8 cellular contexts compared by ENCODE assay signal in genomic region chr2:231708050-231708772, GRCh38. TPM values are rescaled to one million over a fixed set of nuclear protein-coding genes. Genes with fewer than 3 reads are reported as not detected.
A peak's percentile ranks its signal among the peaks of the same experiment; 100 is the strongest.
DNase-seq lines count a peak whose midpoint lies in the region; ATAC-seq and TF ChIP-seq lines count a peak whose summit lies in the region.

TSS of gene PTMA (plus strand) at chr2:231708525. CDS start at chr2:231708707, 182 bp downstream.

- H3K9me3 ChIP-seq in A673 (ENCODE audit: low read depth, low read length, poor library complexity, severe bottlenecking) (no peaks in the 10 kb centered on the region), breast epithelium (no peaks in the 10 kb centered on the region), iPS-18c (ENCODE audit: control insufficient read depth, insufficient read depth, low read length) (no peaks in the 10 kb centered on the region)

- intact Hi-C loops in A673 (cut with micrococcal nuclease; ENCODE audit: unreplicated experiment) (loop anchor here (2.0 kb wide), 1 partner anchor 93 kb away; no protein-coding TSS in a partner anchor), breast epithelium (cut with DNase I; ENCODE audit: low total_unique reads) (no loop called here)

- CTCF ChIA-PET in A673 (lab: Charles Lee), result no interaction called here

- H3K4me1 ChIP-seq in A673 (ENCODE audit: insufficient read depth, low read length, poor library complexity, severe bottlenecking) (peaks cover 17% of the 10 kb centered on the region), breast epithelium (peaks cover 6% of the 10 kb centered on the region in 2 donors)

- POLR2A ChIA-PET in A673 (lab: Charles Lee; ENCODE audit: low non-redundant PET), result interaction anchor here (0.5 to 0.7 kb wide), 5 partner anchors 8 to 197 kb away, joined by 3 to 6 read pairs (median 3); no protein-coding TSS in a partner anchor

- H3K4me3 ChIP-seq in A673 (ENCODE audit: low read depth, low read length, poor library complexity, severe bottlenecking) (peak within 1 kb of the TSS; percentile 100), breast epithelium (peak within 1 kb of the TSS; percentile 96 to 100 (median 100)), iPS-18c (ENCODE audit: insufficient read depth, low read depth, low read length) (peak within 1 kb of the TSS; percentile 83), skin epidermis (peak within 1 kb of the TSS; percentile 70 to 99 (median 88))

- TF ChIP-seq POLR2A in breast epithelium (IDR thresholded peaks at IDR 0.05), result peak; percentile 97

- H3K27me3 ChIP-seq in A673 (replicated peaks; ENCODE audit: insufficient read depth, low read depth, low read length, poor library complexity) (no peaks in the 10 kb centered on the region), breast epithelium (no peaks in the 10 kb centered on the region)

- H3K36me3 ChIP-seq in A673 (ENCODE audit: insufficient read depth, low read length, poor library complexity, severe bottlenecking) (peaks cover 26% of the 10 kb centered on the region), breast epithelium (no peaks in the 10 kb centered on the region)

- BruUV-seq in A673 (replicated peaks; lab: Mats Ljungman, UMichigan), result no TSS peak

- peak within 1 kb of the TSS; percentile 97 for H3K27ac ChIP-seq in A673 (ENCODE audit: low read depth, low read length, poor library complexity, severe bottlenecking)
- H3K27ac ChIP-seq in VCaP, result peak within 1 kb of the TSS; percentile 95
- peak within 1 kb of the TSS; percentile 100 for H3K27ac ChIP-seq in breast epithelium
- peak within 1 kb of the TSS; percentile 98 to 100 (median 100) for H3K27ac ChIP-seq in skin epidermis

- DNase-seq in A673 (ENCODE audit: low spot score) (peak; percentile 99), NCI-H2196 treated with DMSO at 0.1 percent for 48 hours (lab: John Stamatoyannopoulos, UW; ENCODE audit: unreplicated experiment) (peak; percentile 98), breast epithelium (ENCODE audit: low spot score in 2 of 2) (peak; percentile 100)

- peak; percentile 45 for ATAC-seq in GM18870 (IDR thresholded peaks at IDR 0.05; ENCODE audit: unreplicated experiment)
- peak; percentile 54 for ATAC-seq in HG03135 (IDR thresholded peaks at IDR 0.05; ENCODE audit: unreplicated experiment)

- TF ChIP-seq CTCF in A673 (conservative IDR thresholded peaks at IDR 0.05; ENCODE audit: low read depth, low read length) (no peak), VCaP (conservative IDR thresholded peaks at IDR 0.05) (no peak), breast epithelium (IDR thresholded peaks at IDR 0.05) (peak in 2 of 3 donors; percentile 36 to 38)

RNA-seq across cellular contexts. Expression of gene PTMA, which starts in this region (rescaled TPM):
- total RNA-seq in A673 (2021) (1,708 and 1,722 TPM in 2 replicates), breast epithelium (1,000 to 10,000 TPM in 1 of 3 donors, 100 to 1,000 TPM in 2; 678 to 1,077 (median 956) TPM)

Comparison
In these comparisons a context has a peak if more than half of its experiments do, and no peak if none do; other contexts are left out.
1. Peak in every context shown above with its lines: DNase-seq, ATAC-seq, H3K4me3 ChIP-seq and H3K27ac ChIP-seq.
2. CTCF ChIP-seq: peak in breast epithelium (2 of 3); none in A673 (single experiment) and VCaP (single experiment).